9 cellular contexts compared by ENCODE assay signal in the genomic region with DNA sequence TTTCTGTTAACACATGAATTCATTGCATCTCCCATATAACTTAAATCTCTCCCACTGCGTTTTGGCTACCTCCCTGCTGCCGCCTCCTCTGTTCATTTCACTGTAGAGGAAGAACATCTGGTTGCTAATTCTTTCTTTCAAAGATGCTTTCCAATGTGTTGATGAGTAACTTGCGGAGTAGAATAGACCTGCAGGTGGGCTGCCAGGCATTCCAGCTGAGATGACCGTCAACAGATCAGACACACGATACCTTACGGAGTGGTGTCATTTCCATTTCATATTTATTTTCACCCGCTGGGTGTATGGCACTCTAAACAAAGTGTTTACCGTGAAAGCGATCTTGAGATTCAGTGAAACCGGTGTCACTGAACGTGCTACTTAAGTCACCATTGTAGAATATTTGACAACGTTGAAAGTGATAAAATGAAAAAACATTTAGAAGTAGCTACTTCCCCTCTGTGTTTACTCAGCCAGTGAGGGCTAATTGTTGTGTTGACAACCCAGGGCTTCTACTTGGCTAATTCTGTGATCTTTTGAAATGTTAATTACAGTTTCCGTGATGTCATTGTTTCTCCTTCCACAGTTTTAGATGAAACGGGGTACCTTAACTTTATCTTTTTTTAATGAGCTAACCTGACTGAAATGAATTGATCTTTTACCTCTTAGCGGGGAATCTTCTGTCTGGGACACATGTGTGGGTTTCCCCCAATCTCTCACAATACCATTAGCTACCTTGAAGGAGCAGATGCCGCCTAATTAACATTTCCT.
DNase-seq lines count a peak whose midpoint lies in the region; ATAC-seq and TF ChIP-seq lines count a peak whose summit lies in the region.
"Had no signal": no experiment of that assay in that cellular context is flagged by ENCODE, and none has a peak within 500 bp of the region (broad histone marks: within the 10 kb centered on the region; RNA-seq: fewer than 3 reads in every experiment).

No MANE protein-coding gene starts in this region.

- H3K4ac ChIP-seq in mesenchymal stem cell (ENCODE audit: low read depth in 1 of 2, low read length in 2 of 2): no peak overlapping the region

- H2BK15ac ChIP-seq in mesenchymal stem cell (ENCODE audit: low read depth, poor library complexity, severe bottlenecking): no peak overlapping the region

- peak; percentile 84 for DNase-seq in DMS53 (lab: John Stamatoyannopoulos, UW)
- DNase-seq in WTC11 (ENCODE audit: low spot score): peak; percentile 67
- DNase-seq in mesenchymal stem cell: peak; percentile 4
- no peak for DNase-seq in NAMALWA (ENCODE audit: low spot score)
- no peak for DNase-seq in activated gamma-delta T cell (lab: John Stamatoyannopoulos, UW)
- no peak for DNase-seq in DMS 273 (lab: John Stamatoyannopoulos, UW; ENCODE audit: unreplicated experiment)
- DNase-seq: activated CD4-positive, alpha-beta T cell treated with anti-CD3 and anti-CD28 coated beads, Interleukin-2, amount 50 U/mL, for 4 hours had no signal

- H2AFZ ChIP-seq in mesenchymal stem cell (ENCODE audit: low read depth, low read length): no peak overlapping the region

- no peak overlapping the region for H2BK5ac ChIP-seq in mesenchymal stem cell (ENCODE audit: low read depth, low read length, poor library complexity, severe bottlenecking)

- peaks cover 52% of the 10 kb centered on the region for H3K27me3 Mint-ChIP-seq in WTC11 (ENCODE audit: low read depth)

- H3K27ac ChIP-seq in HEK293 (ENCODE audit: extremely low read depth, low read depth, low read length) (no peak overlapping the region), mesenchymal stem cell (ENCODE audit: low read length, poor library complexity, severe bottlenecking) (no peak overlapping the region)

- H3K4me3 ChIP-seq in HEK293 (ENCODE audit: low read depth, low read length) (no peak overlapping the region), mesenchymal stem cell (ENCODE audit: insufficient read depth in 1 of 2, low read depth in 1 of 2, low read length in 2 of 2) (peak overlapping the region in 1 of 2 experiments; percentile 36)

- no peak overlapping the region for H2AK5ac ChIP-seq in mesenchymal stem cell (ENCODE audit: low read length, severe bottlenecking)

- H3K9me3 ChIP-seq in HEK293 (ENCODE audit: control insufficient read depth, insufficient read depth, low read depth, low read length) (no peaks in the 10 kb centered on the region), mesenchymal stem cell (ENCODE audit: control insufficient read depth, low read length) (peaks cover 3% of the 10 kb centered on the region)

- no peak overlapping the region for H2BK120ac ChIP-seq in mesenchymal stem cell (ENCODE audit: low read depth, low read length)

- no peak overlapping the region for H2BK12ac ChIP-seq in mesenchymal stem cell (ENCODE audit: low read length in 2 of 2)

- no peaks in the 10 kb centered on the region for H3K36me3 Mint-ChIP-seq in WTC11

- H3K14ac ChIP-seq in mesenchymal stem cell (ENCODE audit: low read length in 2 of 2): no peak overlapping the region

- no peaks in the 10 kb centered on the region for H3K36me3 ChIP-seq in HEK293 (ENCODE audit: control insufficient read depth in 2 of 2, insufficient read depth in 1 of 2, low read length in 2 of 2)
- H3K36me3 ChIP-seq in mesenchymal stem cell (ENCODE audit: control insufficient read depth in 1 of 2, insufficient read depth in 2 of 2, low read depth in 1 of 2, low read length in 2 of 2): no peaks in the 10 kb centered on the region

- POLR2A ChIA-PET in HEK293 (lab: Yijun Ruan, JAX): no interaction called here
- POLR2A ChIA-PET in WTC11 (lab: Charles Lee): interaction anchor here (0.6 to 2.1 kb wide), 6 partner anchors 19 to 1836 kb away, joined by 3 to 6 read pairs (median 4); partner anchors contain the start of genes ARGLU1 and EFNB2

- no peaks in the 10 kb centered on the region for H3K79me1 ChIP-seq in mesenchymal stem cell (replicated peaks; ENCODE audit: low read length, poor library complexity, severe bottlenecking)

- no peak for TF ChIP-seq CTCF in HEK293 (tag by site-specific recombination; IDR thresholded peaks at IDR 0.05)
- no peak for TF ChIP-seq CTCF in WTC11 (IDR thresholded peaks at IDR 0.05)

- peak overlapping the region; percentile 72 for H3K4me2 ChIP-seq in mesenchymal stem cell (ENCODE audit: low read length, poor library complexity, severe bottlenecking)

- H3K27ac Mint-ChIP-seq in WTC11: peak overlapping the region; percentile 100

- 0 out of 2 replicates have a peak, but pooled peaks cover 3% of the 10 kb centered on the region for H3K9me3 Mint-ChIP-seq in WTC11

- H3K23ac ChIP-seq in mesenchymal stem cell (ENCODE audit: low read length in 2 of 2): no peak overlapping the region

- H4K8ac ChIP-seq in mesenchymal stem cell (ENCODE audit: low read length): no peak overlapping the region

- CTCF ChIA-PET in HEK293 (lab: Yijun Ruan, JAX): interaction anchor here (0.6 kb wide), 1 partner anchor 27 kb away, joined by 3 read pairs; no protein-coding TSS in a partner anchor
- CTCF ChIA-PET in WTC11 (lab: Charles Lee): interaction anchor here (0.6 to 1.3 kb wide), 7 partner anchors 19 to 407 kb away, joined by 3 to 4 read pairs (median 3); partner anchors contain the start of gene ARGLU1

- ATAC-seq in WTC11: peak; percentile 80
- ATAC-seq in HG03469 (IDR thresholded peaks at IDR 0.05; ENCODE audit: unreplicated experiment): no peak

- no peak overlapping the region for H3K18ac ChIP-seq in mesenchymal stem cell (ENCODE audit: low read depth in 1 of 2, low read length in 2 of 2)

- H3K4me1 Mint-ChIP-seq in WTC11: peaks cover 51% of the 10 kb centered on the region

- WGBS in mesenchymal stem cell: 18% methylated on average over 11 of the region's 16 CpGs

- H3K27me3 ChIP-seq in mesenchymal stem cell (ENCODE audit: control insufficient read depth in 1 of 2, insufficient read depth in 1 of 2, low read length in 2 of 2): peaks cover 3 to 4% of the 10 kb centered on the region in 2 experiments

- H3K9ac ChIP-seq in mesenchymal stem cell (ENCODE audit: low read length): no peak overlapping the region

- H3K4me3 Mint-ChIP-seq in WTC11: peak overlapping the region; percentile 64

- H3K4me1 ChIP-seq in HEK293 (ENCODE audit: control insufficient read depth, insufficient read depth, low read length) (no peaks in the 10 kb centered on the region), mesenchymal stem cell (ENCODE audit: control insufficient read depth, insufficient read depth, low read depth, low read length) (no peaks in the 10 kb centered on the region)

- no peak overlapping the region for H4K91ac ChIP-seq in mesenchymal stem cell (ENCODE audit: low read length)

TF ChIP-seq in HEK293, 187 proteins besides CTCF, POLR2A, EP300 and RAD21:
- TF ChIP-seq, protein P1, sequence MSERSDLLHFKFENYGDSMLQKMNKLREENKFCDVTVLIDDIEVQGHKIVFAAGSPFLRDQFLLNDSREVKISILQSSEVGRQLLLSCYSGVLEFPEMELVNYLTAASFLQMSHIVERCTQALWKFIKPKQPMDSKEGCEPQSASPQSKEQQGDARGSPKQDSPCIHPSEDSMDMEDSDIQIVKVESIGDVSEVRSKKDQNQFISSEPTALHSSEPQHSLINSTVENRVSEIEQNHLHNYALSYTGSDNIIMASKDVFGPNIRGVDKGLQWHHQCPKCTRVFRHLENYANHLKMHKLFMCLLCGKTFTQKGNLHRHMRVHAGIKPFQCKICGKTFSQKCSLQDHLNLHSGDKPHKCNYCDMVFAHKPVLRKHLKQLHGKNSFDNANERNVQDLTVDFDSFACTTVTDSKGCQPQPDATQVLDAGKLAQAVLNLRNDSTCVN (tag by site-specific recombination; optimal IDR thresholded peaks at IDR 0.05): no peak
- 0 out of 2 replicates have a peak, but pooled peaks have one; percentile 15 for TF ChIP-seq OSR2 (tag by site-specific recombination; IDR thresholded peaks at IDR 0.05)
- no peak for TF ChIP-seq ZNF830 (tag by site-specific recombination; IDR thresholded peaks at IDR 0.05; ENCODE audit: low read depth)

TF ChIP-seq in WTC11, 78 proteins besides CTCF, POLR2A, EP300 and RAD21 (continues in another document):
- TF ChIP-seq PRRX2 (CRISPR knock-in tag; IDR thresholded peaks at IDR 0.05) (no peak), IRF2 (CRISPR knock-in tag; IDR thresholded peaks at IDR 0.05; ENCODE audit: borderline replicate concordance, low read depth) (no peak), TCF7 (CRISPR knock-in tag; IDR thresholded peaks at IDR 0.05; ENCODE audit: low read depth) (no peak), GRHL2 (CRISPR knock-in tag; IDR thresholded peaks at IDR 0.05; ENCODE audit: insufficient replicate concordance, severe bottlenecking) (no peak), E2F5 (CRISPR knock-in tag; IDR thresholded peaks at IDR 0.05) (no peak), CBFB (CRISPR knock-in tag; IDR thresholded peaks at IDR 0.05; ENCODE audit: low read depth) (no peak), MYBL2 (CRISPR knock-in tag; IDR thresholded peaks at IDR 0.05) (no peak), STAT6 (CRISPR knock-in tag; conservative IDR thresholded peaks at IDR 0.05; ENCODE audit: low read depth) (no peak), JUN (CRISPR knock-in tag; IDR thresholded peaks at IDR 0.05) (no peak), JAZF1 (CRISPR knock-in tag; IDR thresholded peaks at IDR 0.05) (no peak)

Comparison
In these comparisons a context has a peak if more than half of its experiments do, and no peak if none do; other contexts are left out.
1. DNase-seq: peak in DMS53 (single experiment), WTC11 (single experiment) and mesenchymal stem cell (single experiment); none in NAMALWA (single experiment), activated gamma-delta T cell (single experiment) and DMS 273 (single experiment).